13 cellular contexts compared by ENCODE assay signal in genomic region chr7:37081436-37081835, GRCh38.
DNase-seq lines count a peak whose midpoint lies in the region; ATAC-seq lines count a peak whose summit lies in the region.
"Had no signal": no experiment of that assay in that cellular context is flagged by ENCODE, and none has a peak within 500 bp of the region (broad histone marks: within the 10 kb centered on the region; RNA-seq: fewer than 3 reads in every experiment).

No MANE protein-coding gene starts in this region.

- H3K27ac ChIP-seq in effector memory CD4-positive, alpha-beta T cell (ENCODE audit: insufficient read depth, low read length, poor library complexity, severe bottlenecking) = no peak overlapping the region
- H3K27ac ChIP-seq: A549, gastroesophageal sphincter, vagina had no signal

- peak; percentile 60 for DNase-seq in NCI-H1436 (lab: John Stamatoyannopoulos, UW)
- no peak for DNase-seq in NCI-H1436 treated with DMSO at 0.1 percent for 48 hours (lab: John Stamatoyannopoulos, UW)
- peak; percentile 14 for DNase-seq in LoVo (ENCODE audit: low spot score)
- DNase-seq in stimulated activated CD4-positive, alpha-beta T cell treated with anti-CD3 and anti-CD28 coated beads, Interleukin-12 subunit alpha, Interleukin-12 subunit beta, amount 100 ng/mL, for 24 hours (ENCODE audit: low read depth in 2 of 2) = peak; percentile 20 to 35
- DNase-seq in effector memory CD4-positive, alpha-beta T cell = no peak
- DNase-seq: KBM-7 had no signal

- H3K9me3 Mint-ChIP-seq in activated T-helper 17 cell treated with anti-CD3 and anti-CD28 coated beads, Interleukin-2, amount 50 U/mL, for 72 hours = peaks cover 4% of the 10 kb centered on the region

- no peaks in the 10 kb centered on the region for H3K27me3 ChIP-seq in effector memory CD4-positive, alpha-beta T cell (replicated peaks; ENCODE audit: control insufficient read depth, insufficient read depth, low read length, poor library complexity, severe bottlenecking)
- H3K27me3 ChIP-seq: gastroesophageal sphincter, vagina had no signal

- H3K4me1 Mint-ChIP-seq in activated T-helper 17 cell treated with anti-CD3 and anti-CD28 coated beads, Interleukin-2, amount 50 U/mL, for 72 hours = peaks cover 39% of the 10 kb centered on the region

- H3K9me3 ChIP-seq in effector memory CD4-positive, alpha-beta T cell (ENCODE audit: control insufficient read depth, low read length) = no peaks in the 10 kb centered on the region
- H3K9me3 ChIP-seq: A549, gastroesophageal sphincter, vagina had no signal

- H3K27me3 Mint-ChIP-seq in activated T-helper 17 cell treated with anti-CD3 and anti-CD28 coated beads, Interleukin-2, amount 50 U/mL, for 72 hours = no peaks in the 10 kb centered on the region

- H3K4me3 Mint-ChIP-seq in activated T-helper 17 cell treated with anti-CD3 and anti-CD28 coated beads, Interleukin-2, amount 50 U/mL, for 72 hours = no peak overlapping the region

- no peak overlapping the region for H3K4me3 ChIP-seq in effector memory CD4-positive, alpha-beta T cell (ENCODE audit: insufficient read depth, low read depth, low read length, poor library complexity, severe bottlenecking)
- H3K4me3 ChIP-seq: A549, gastroesophageal sphincter, vagina had no signal

- no peaks in the 10 kb centered on the region for H3K4me1 ChIP-seq in effector memory CD4-positive, alpha-beta T cell (ENCODE audit: control insufficient read depth, insufficient read depth, low read length, poor library complexity, severe bottlenecking)
- H3K4me1 ChIP-seq: vagina had no signal

- no peaks in the 10 kb centered on the region for H3K36me3 ChIP-seq in effector memory CD4-positive, alpha-beta T cell (ENCODE audit: control insufficient read depth, insufficient read depth, low read length)
- H3K36me3 ChIP-seq: gastroesophageal sphincter, vagina had no signal

- peaks cover 74% of the 10 kb centered on the region for H3K36me3 Mint-ChIP-seq in activated T-helper 17 cell treated with anti-CD3 and anti-CD28 coated beads, Interleukin-2, amount 50 U/mL, for 72 hours (ENCODE audit: low read depth)

- ATAC-seq in activated T-helper 17 cell treated with anti-CD3 and anti-CD28 coated beads, Interleukin-2, amount 50 U/mL, for 72 hours (replicated peaks) = peak; percentile 51
- no peak for ATAC-seq in GM18868 (IDR thresholded peaks at IDR 0.05; ENCODE audit: unreplicated experiment)
- no peak for ATAC-seq in HG03039 (IDR thresholded peaks at IDR 0.05; ENCODE audit: unreplicated experiment)
- ATAC-seq: A549, gastroesophageal sphincter, Panc1 had no signal

- H3K27ac Mint-ChIP-seq in activated T-helper 17 cell treated with anti-CD3 and anti-CD28 coated beads, Interleukin-2, amount 50 U/mL, for 72 hours = no peak overlapping the region

Comparison
In these comparisons a context has a peak if more than half of its experiments do, and no peak if none do; other contexts are left out.
1. DNase-seq: peak in NCI-H1436 (single experiment), LoVo (single experiment) and stimulated activated CD4-positive, alpha-beta T cell treated with anti-CD3 and anti-CD28 coated beads, Interleukin-12 subunit alpha, Interleukin-12 subunit beta, amount 100 ng/mL, for 24 hours (2 of 2); none in NCI-H1436 treated with DMSO at 0.1 percent for 48 hours (single experiment) and effector memory CD4-positive, alpha-beta T cell (0 of 3).